1 cellular context compared by ENCODE assay signal in the genomic region with DNA sequence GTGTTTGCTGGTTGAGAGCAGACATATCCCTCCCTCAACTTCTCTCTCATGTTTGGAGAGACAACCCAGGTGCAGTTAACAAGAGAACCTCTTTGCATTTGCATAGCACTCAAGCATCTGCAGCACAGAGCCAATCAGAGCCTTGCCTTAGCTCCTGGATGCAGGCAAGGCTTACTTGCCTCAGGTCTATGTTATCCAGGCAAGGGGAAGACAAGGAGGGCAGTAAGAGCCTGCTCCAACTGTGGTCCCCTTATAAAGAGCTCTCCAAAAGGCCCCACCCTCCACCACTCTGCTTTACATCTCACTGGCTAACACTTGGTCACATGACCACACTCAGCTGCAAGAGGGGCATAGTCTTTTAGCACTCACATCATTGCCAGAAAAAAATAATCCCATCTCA.
TF ChIP-seq lines count a peak whose summit lies in the region.

No MANE protein-coding gene starts in this region.

TF ChIP-seq in K562, 482 proteins besides CTCF, POLR2A, EP300 and RAD21 (continued from another document):
- TF ChIP-seq TFE3 (CRISPR knock-in tag; IDR thresholded peaks at IDR 0.05), result 0 out of 2 replicates have a peak, but pooled peaks have one; percentile 13
